In genomic region chr7:69696686-69697685, GRCh38 we compare ENCODE assay signal across 25 cellular contexts.
A peak's percentile ranks its signal among the peaks of the same experiment; 100 is the strongest.
DNase-seq lines count a peak whose midpoint lies in the region; ATAC-seq and TF ChIP-seq lines count a peak whose summit lies in the region.
"Had no signal": no experiment of that assay in that cellular context is flagged by ENCODE, and none has a peak within 500 bp of the region (broad histone marks: within the 10 kb centered on the region; RNA-seq: fewer than 3 reads in every experiment).

No MANE protein-coding gene starts in this region.

- no peaks in the 10 kb centered on the region for H3K27me3 ChIP-seq in Karpas-422 (ENCODE audit: low read length)
- H3K27me3 ChIP-seq: foreskin keratinocyte, hepatocyte, neutrophil had no signal

- H3K36me3 Mint-ChIP-seq in activated B cell treated with CpG ODN at 0.5 μM for 24 hours (ENCODE audit: low read depth) = no peaks in the 10 kb centered on the region
- no peaks in the 10 kb centered on the region for H3K36me3 Mint-ChIP-seq in natural killer cell treated with Interleukin-12 subunit alpha and Interleukin-12 subunit beta and Interleukin-15 and Interleukin-18, amount 100 ng/mL, for 72 hours
- H3K36me3 Mint-ChIP-seq: activated CD4-positive, alpha-beta memory T cell treated with anti-CD3 and anti-CD28 coated beads for 36 hours; activated naive CD4-positive, alpha-beta T cell treated with anti-CD3 and anti-CD28 coated beads, Interleukin-2, amount 50 U/mL, for 24 hours; T-cell had no signal

- no peaks in the 10 kb centered on the region for H4K20me1 ChIP-seq in Karpas-422 (ENCODE audit: insufficient read depth, low read depth, low read length)

- CTCF ChIA-PET in activated B cell treated with CpG ODN at 0.5 μM for 24 hours (lab: Charles Lee) = no interaction called here

- H3K9me2 ChIP-seq in Karpas-422 (replicated peaks; ENCODE audit: insufficient read depth, low read length) = no peaks in the 10 kb centered on the region

- peak overlapping the region; percentile 31 for H3K9ac ChIP-seq in Karpas-422 (ENCODE audit: low read length)

- H3K79me2 ChIP-seq in Karpas-422 (ENCODE audit: low read length) = no peaks in the 10 kb centered on the region

- TF ChIP-seq CTCF in activated B cell treated with CpG ODN at 0.5 μM for 24 hours (IDR thresholded peaks at IDR 0.05) = no peak

- no peaks in the 10 kb centered on the region for H3K36me3 ChIP-seq in Karpas-422 (ENCODE audit: insufficient read depth, low read length)
- H3K36me3 ChIP-seq: neutrophil, prostate gland had no signal

- H3K4me2 ChIP-seq in Karpas-422 (ENCODE audit: low read depth, low read length, poor library complexity, severe bottlenecking) = peak overlapping the region; percentile 58
- H3K4me2 ChIP-seq: hepatocyte had no signal

- H3K4me3 Mint-ChIP-seq in activated B cell treated with CpG ODN at 0.5 μM for 24 hours = no peak overlapping the region
- H3K4me3 Mint-ChIP-seq in natural killer cell treated with Interleukin-12 subunit alpha and Interleukin-12 subunit beta and Interleukin-15 and Interleukin-18, amount 100 ng/mL, for 72 hours = peak overlapping the region; percentile 76
- H3K4me3 Mint-ChIP-seq: activated CD4-positive, alpha-beta memory T cell treated with anti-CD3 and anti-CD28 coated beads for 36 hours; activated naive CD4-positive, alpha-beta T cell treated with anti-CD3 and anti-CD28 coated beads, Interleukin-2, amount 50 U/mL, for 24 hours; activated T-helper 17 cell treated with anti-CD3 and anti-CD28 coated beads, Interleukin-2, amount 50 U/mL, for 72 hours had no signal

- POLR2A ChIA-PET in activated B cell treated with CpG ODN at 0.5 μM for 24 hours (lab: Charles Lee) = interaction anchor here (1.1 to 1.5 kb wide), 2 partner anchors 42 to 99 kb away, joined by 4 to 5 read pairs; partner anchors contain the start of gene AUTS2

- DNase-seq in Karpas-422 = peak; percentile 67
- DNase-seq in activated B cell treated with CpG ODN at 0.5 μM for 24 hours = no peak
- DNase-seq in natural killer cell treated with Interleukin-12 subunit alpha and Interleukin-12 subunit beta and Interleukin-15 and Interleukin-18, amount 100 ng/mL, for 72 hours (ENCODE audit: low spot score) = no peak
- DNase-seq in iPS-NIHi7 (ENCODE audit: extremely low spot score) = no peak
- DNase-seq: activated CD4-positive, alpha-beta memory T cell treated with anti-CD3 and anti-CD28 coated beads for 36 hours; Caco-2; effector memory CD4-positive, alpha-beta T cell; foreskin keratinocyte; GF-D8; H7; mesenchymal stem cell; NCI-H1105 treated with DMSO at 0.1 percent for 48 hours; NCI-H2029; NCI-H524 treated with DMSO at 0.1 percent for 48 hours; stimulated activated naive CD8-positive, alpha-beta T cell treated with anti-CD3 and anti-CD28 coated beads, Interleukin-15, Interleukin-2, amounts not matched to agents 100 U/mL and 50 U/mL, for 24 hours had no signal

- H2AFZ ChIP-seq in Karpas-422 (ENCODE audit: low read length) = no peak overlapping the region
- H2AFZ ChIP-seq: hepatocyte had no signal

- 0 out of 2 replicates have a peak overlapping the region, but pooled peaks have one; percentile 34 for H3K4me3 ChIP-seq in GM08714 (ENCODE audit: low read length)
- peak overlapping the region; percentile 26 for H3K4me3 ChIP-seq in Karpas-422 (ENCODE audit: low read length)
- H3K4me3 ChIP-seq: coronary artery, hepatocyte, prostate gland had no signal

- peak overlapping the region; percentile 99 for H3K27ac ChIP-seq in Karpas-422 (ENCODE audit: low read length)
- H3K27ac ChIP-seq: coronary artery, foreskin keratinocyte, hepatocyte, neutrophil, prostate gland had no signal

- peaks cover 69% of the 10 kb centered on the region for H3K4me1 ChIP-seq in Karpas-422 (ENCODE audit: low read length)
- H3K4me1 ChIP-seq: Caco-2, foreskin keratinocyte, prostate gland had no signal

- H3K9me3 Mint-ChIP-seq in activated B cell treated with CpG ODN at 0.5 μM for 24 hours = no peaks in the 10 kb centered on the region
- no peaks in the 10 kb centered on the region for H3K9me3 Mint-ChIP-seq in natural killer cell treated with Interleukin-12 subunit alpha and Interleukin-12 subunit beta and Interleukin-15 and Interleukin-18, amount 100 ng/mL, for 72 hours
- H3K9me3 Mint-ChIP-seq: activated CD4-positive, alpha-beta memory T cell treated with anti-CD3 and anti-CD28 coated beads for 36 hours; activated naive CD4-positive, alpha-beta T cell treated with anti-CD3 and anti-CD28 coated beads, Interleukin-2, amount 50 U/mL, for 24 hours; activated T-helper 17 cell treated with anti-CD3 and anti-CD28 coated beads, Interleukin-2, amount 50 U/mL, for 72 hours; T-cell had no signal

- peaks cover 43% of the 10 kb centered on the region for H3K4me1 Mint-ChIP-seq in activated B cell treated with CpG ODN at 0.5 μM for 24 hours
- H3K4me1 Mint-ChIP-seq in natural killer cell treated with Interleukin-12 subunit alpha and Interleukin-12 subunit beta and Interleukin-15 and Interleukin-18, amount 100 ng/mL, for 72 hours (ENCODE audit: low read depth in 2 of 2) = peaks cover 35 to 38% of the 10 kb centered on the region in 2 donors
- H3K4me1 Mint-ChIP-seq: activated T-helper 17 cell treated with anti-CD3 and anti-CD28 coated beads, Interleukin-2, amount 50 U/mL, for 72 hours had no signal

- no peaks in the 10 kb centered on the region for H3K27me3 Mint-ChIP-seq in activated B cell treated with CpG ODN at 0.5 μM for 24 hours
- H3K27me3 Mint-ChIP-seq in natural killer cell treated with Interleukin-12 subunit alpha and Interleukin-12 subunit beta and Interleukin-15 and Interleukin-18, amount 100 ng/mL, for 72 hours = peaks cover 0 to 4% of the 10 kb centered on the region in 2 donors
- H3K27me3 Mint-ChIP-seq: activated CD4-positive, alpha-beta memory T cell treated with anti-CD3 and anti-CD28 coated beads for 36 hours had no signal

- intact Hi-C loops in activated B cell treated with CpG ODN at 0.5 μM for 24 hours (cut with micrococcal nuclease) = loop anchor here (2.0 kb wide), 2 partner anchors 42 to 98 kb away; partner anchors contain the start of gene AUTS2

- ATAC-seq in activated B cell treated with CpG ODN at 0.5 μM for 24 hours (ENCODE audit: low read depth) (no peak), HG03469 (IDR thresholded peaks at IDR 0.05; ENCODE audit: unreplicated experiment) (no peak), GM19328 (IDR thresholded peaks at IDR 0.05; ENCODE audit: unreplicated experiment) (no peak)
- ATAC-seq in natural killer cell treated with Interleukin-12 subunit alpha and Interleukin-12 subunit beta and Interleukin-15 and Interleukin-18, amount 100 ng/mL, for 72 hours = no peak
- ATAC-seq: activated T-helper 17 cell treated with anti-CD3 and anti-CD28 coated beads, Interleukin-2, amount 50 U/mL, for 72 hours; foreskin keratinocyte; stimulated activated naive CD8-positive, alpha-beta T cell treated with anti-CD3 and anti-CD28 coated beads, Interleukin-15, Interleukin-2, amounts not matched to agents 100 U/mL and 50 U/mL, for 24 hours had no signal

- H3K27ac Mint-ChIP-seq in activated B cell treated with CpG ODN at 0.5 μM for 24 hours = peak overlapping the region; percentile 56
- peak overlapping the region in 1 of 2 donors; percentile 68 for H3K27ac Mint-ChIP-seq in natural killer cell treated with Interleukin-12 subunit alpha and Interleukin-12 subunit beta and Interleukin-15 and Interleukin-18, amount 100 ng/mL, for 72 hours
- H3K27ac Mint-ChIP-seq: activated CD4-positive, alpha-beta memory T cell treated with anti-CD3 and anti-CD28 coated beads for 36 hours; activated naive CD4-positive, alpha-beta T cell treated with anti-CD3 and anti-CD28 coated beads, Interleukin-2, amount 50 U/mL, for 24 hours; activated T-helper 17 cell treated with anti-CD3 and anti-CD28 coated beads, Interleukin-2, amount 50 U/mL, for 72 hours; T-cell had no signal

- H3K9me3 ChIP-seq in Karpas-422 (ENCODE audit: low read length) = no peaks in the 10 kb centered on the region
- H3K9me3 ChIP-seq: Caco-2, neutrophil, prostate gland had no signal
